8 cellular contexts compared by ENCODE assay signal in the genomic region with DNA sequence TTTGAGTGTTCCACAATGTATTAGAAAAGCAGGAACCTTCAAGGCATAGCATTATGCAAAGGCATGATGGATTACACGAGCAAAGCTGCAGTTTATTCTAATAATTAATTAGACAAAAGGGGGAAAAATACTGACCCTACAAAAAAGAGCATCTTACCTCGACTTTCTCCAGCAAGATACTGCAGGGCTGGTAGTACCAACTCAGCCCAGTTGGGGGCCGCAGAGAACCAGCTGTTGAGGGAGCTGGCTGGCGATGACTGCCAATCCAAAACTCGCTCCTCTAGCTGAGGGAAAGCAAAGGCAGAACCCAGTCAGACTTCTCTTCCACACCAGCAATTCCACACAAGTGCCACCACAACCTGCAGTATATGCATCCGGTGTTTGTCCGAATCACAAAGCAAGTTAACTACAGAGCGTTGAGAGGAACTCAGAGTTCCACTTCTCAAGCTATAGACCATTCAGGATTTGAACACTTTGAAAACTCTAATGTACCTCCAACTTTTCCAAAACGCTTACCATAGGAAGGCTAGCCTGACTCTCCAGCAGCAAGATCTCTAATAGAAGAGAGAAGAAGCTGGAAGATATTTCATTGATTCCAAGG. TPM values are rescaled to one million over a fixed set of nuclear protein-coding genes. Genes with fewer than 3 reads are reported as not detected.
DNase-seq lines count a peak whose midpoint lies in the region; FAIRE-seq and TF ChIP-seq lines count a peak whose summit lies in the region.

No MANE protein-coding gene starts in this region.

- H3K27me3 ChIP-seq in MG63 = no peaks in the 10 kb centered on the region

- peak; percentile 59 for TF ChIP-seq CTCF in foreskin fibroblast (IDR thresholded peaks at IDR 0.05; ENCODE audit: low read depth, low read length)

- H3K4me3 ChIP-seq in MG63 = no peak overlapping the region
- no peak overlapping the region for H3K4me3 ChIP-seq in foreskin fibroblast (ENCODE audit: low read depth in 1 of 2, low read length in 2 of 2)

- H3K36me3 ChIP-seq in MG63 = peaks cover 84% of the 10 kb centered on the region

- DNase-seq in CMK (ENCODE audit: low read depth) (peak; percentile 22), GM19239 (ENCODE audit: insufficient read length, low spot score) (peak; percentile 24), MG63 (peak; percentile 34), activated T-cell treated with anti-CD3 and anti-CD28 coated beads for 1 hour (ENCODE audit: low read depth) (peak; percentile 32), foreskin fibroblast (peak; percentile 29 to 68), GOT3 (lab: John Stamatoyannopoulos, UW) (no peak)
- DNase-seq in stimulated activated CD4-positive, alpha-beta T cell treated with anti-CD3 and anti-CD28 coated beads, Interleukin-4, amount 100 ng/mL, for 1 hour = peak; percentile 54
- DNase-seq in effector CD4-positive, alpha-beta T cell = no peak

- no peak for FAIRE-seq in GM19239 (lab: Jason Lieb, UNC)

- no peaks in the 10 kb centered on the region for H3K9me3 ChIP-seq in MG63

RNA-seq across cellular contexts. Expression of a gene that starts 13.7 kb away (rescaled TPM):
- 10.8 and 17.7 TPM in 2 replicates for total RNA-seq in MG63 (2014; rRNA removed; shearing (Covaris generic); ENCODE audit: low replicate concordance)

Comparison
In these comparisons a context has a peak if more than half of its experiments do, and no peak if none do; other contexts are left out.
1. DNase-seq: peak in CMK (single experiment), GM19239 (single experiment), MG63 (single experiment), activated T-cell treated with anti-CD3 and anti-CD28 coated beads for 1 hour (single experiment), foreskin fibroblast (2 of 2) and stimulated activated CD4-positive, alpha-beta T cell treated with anti-CD3 and anti-CD28 coated beads, Interleukin-4, amount 100 ng/mL, for 1 hour (single experiment); none in effector CD4-positive, alpha-beta T cell (single experiment) and GOT3 (single experiment).